In the genomic region with DNA sequence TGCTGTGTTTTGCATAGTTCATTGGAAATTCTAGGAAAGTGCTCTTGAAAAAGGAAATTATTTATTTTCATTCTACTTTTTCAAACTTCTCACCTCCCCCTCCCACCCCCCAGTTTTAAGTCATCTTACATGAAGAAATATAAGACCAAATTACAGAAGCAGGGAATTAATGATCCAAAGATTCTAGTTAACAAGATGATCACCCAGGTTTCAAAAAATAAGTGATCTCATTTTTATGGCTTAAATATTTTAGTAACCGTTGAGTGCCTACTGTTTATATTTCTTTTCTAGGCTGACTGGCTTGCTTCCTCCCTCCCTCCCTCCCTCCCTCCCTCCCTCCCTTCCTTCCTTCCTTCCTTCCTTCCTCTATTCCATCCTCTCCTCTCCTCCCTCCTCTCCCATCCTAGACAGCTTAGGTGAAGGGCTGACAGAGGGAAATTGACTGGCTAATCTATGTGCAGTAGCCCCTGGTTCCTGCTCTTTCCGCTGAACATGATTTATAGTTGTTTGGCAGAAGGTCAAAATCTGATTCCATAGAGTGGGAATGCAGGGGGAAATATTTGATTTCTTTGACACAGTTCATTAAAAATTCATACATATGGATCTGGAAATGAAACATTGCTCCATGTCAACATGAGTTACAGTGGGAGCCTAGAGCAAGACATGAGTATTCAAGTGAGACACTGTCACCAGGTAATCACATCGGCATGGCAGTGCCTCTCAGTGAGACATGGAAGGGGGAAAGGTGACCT, we compare ENCODE assay signal across 21 cellular contexts.
DNase-seq lines count a peak whose midpoint lies in the region; TF ChIP-seq lines count a peak whose summit lies in the region.
"Had no signal": no experiment of that assay in that cellular context is flagged by ENCODE, and none has a peak within 500 bp of the region (broad histone marks: within the 10 kb centered on the region; RNA-seq: fewer than 3 reads in every experiment).

No MANE protein-coding gene starts in this region.

- peak; percentile 64 to 78; a peak in 3 of 4 replicates for TF ChIP-seq EP300 in SK-N-SH (IDR thresholded peaks at IDR 0.05; ENCODE audit: borderline replicate concordance in 1 of 2, low read depth in 1 of 2, low read length in 1 of 2)

- TF ChIP-seq RAD21 in SK-N-SH (IDR thresholded peaks at IDR 0.05; ENCODE audit: low read length) = 0 out of 2 replicates have a peak, but pooled peaks have one; percentile 1

- no peak overlapping the region for H3K4me3 ChIP-seq in SK-N-SH (ENCODE audit: low read depth in 2 of 2, low read length in 1 of 2)
- no peak overlapping the region for H3K4me3 ChIP-seq in hepatocyte
- H3K4me3 ChIP-seq: MG63, spleen had no signal

- H3K4me2 ChIP-seq in SK-N-SH = no peak overlapping the region
- H3K4me2 ChIP-seq in hepatocyte = no peak overlapping the region

- TF ChIP-seq CTCF in SK-N-SH (IDR thresholded peaks at IDR 0.05) (no peak), nephron (IDR thresholded peaks at IDR 0.05; ENCODE audit: unreplicated experiment in 3 of 3) (no peak), hepatocyte (IDR thresholded peaks at IDR 0.05; ENCODE audit: poor library complexity) (no peak)

- H3K9me3 Mint-ChIP-seq in nephron = peaks cover under 1% of the 10 kb centered on the region
- H3K9me3 Mint-ChIP-seq: natural killer cell, T-cell had no signal

- H3K27me3 Mint-ChIP-seq in nephron (ENCODE audit: low read depth) = no peaks in the 10 kb centered on the region

- peak overlapping the region; percentile 87 to 90 (median 87) for H3K27ac Mint-ChIP-seq in nephron
- H3K27ac Mint-ChIP-seq: natural killer cell, T-cell had no signal

- H3K4me1 ChIP-seq in SK-N-SH (ENCODE audit: control insufficient read depth in 1 of 2, insufficient read depth in 2 of 2, low read depth in 1 of 2, low read length in 1 of 2) = peaks cover 37 to 59% of the 10 kb centered on the region in 2 experiments; a peak in 3 of 4 replicates
- H3K4me1 ChIP-seq in hepatocyte (ENCODE audit: insufficient read depth) = peaks cover 17% of the 10 kb centered on the region

- no peak overlapping the region for H2AFZ ChIP-seq in SK-N-SH (ENCODE audit: low read depth)
- H2AFZ ChIP-seq in hepatocyte = no peak overlapping the region

- 41% methylated on average over 3 of the region's 3 CpGs for WGBS in SK-N-SH (ENCODE audit: low lambda C conversion rate)
- WGBS in hepatocyte (ENCODE audit: low lambda C conversion rate, missing lambda C conversion rate) = 53% methylated on average over 3 of the region's 3 CpGs

- H3K4me3 Mint-ChIP-seq in nephron = no peak overlapping the region
- H3K4me3 Mint-ChIP-seq: natural killer cell, T-cell had no signal

- POLR2A ChIA-PET in SK-N-SH (lab: Yijun Ruan, JAX) = no interaction called here

- H3K36me3 Mint-ChIP-seq in nephron (ENCODE audit: low read depth) = peaks cover 17% of the 10 kb centered on the region
- H3K36me3 Mint-ChIP-seq: natural killer cell, T-cell had no signal

- peak; percentile 50 for DNase-seq in EL
- DNase-seq in NCI-H1105 (lab: John Stamatoyannopoulos, UW) = peak; percentile 12
- peak; percentile 32 for DNase-seq in SK-N-SH
- no peak for DNase-seq in central memory CD4-positive, alpha-beta T cell
- DNase-seq in COLO829 (ENCODE audit: low spot score) = no peak
- no peak for DNase-seq in hepatocyte (ENCODE audit: low spot score)
- DNase-seq: activated CD4-positive, alpha-beta T cell treated with anti-CD3 and anti-CD28 coated beads, Interleukin-2, amount 50 U/mL, for 4 hours; activated naive CD4-positive, alpha-beta T cell; activated T-cell treated with anti-CD3 and anti-CD28 coated beads for 4 hours; amygdala; effector memory CD4-positive, alpha-beta T cell; hippocampal formation; islet precursor cell; mesendoderm; MG63; natural killer cell; NCI-H187 treated with DMSO at 0.1 percent for 48 hours; posterior cingulate gyrus; spleen; T-cell had no signal

- H4K20me1 ChIP-seq in SK-N-SH (ENCODE audit: insufficient read depth) (peaks cover 3% of the 10 kb centered on the region; the same call in 1 of the 2 replicates), hepatocyte (ENCODE audit: insufficient read depth, poor library complexity, severe bottlenecking) (no peaks in the 10 kb centered on the region)

- H3K36me3 ChIP-seq in SK-N-SH (replicated peaks in 1 of 2; ENCODE audit: control insufficient read depth in 1 of 2, insufficient read depth in 2 of 2, low read length in 1 of 2) (no peaks in the 10 kb centered on the region), hepatocyte (replicated peaks; ENCODE audit: insufficient read depth, low read depth) (no peaks in the 10 kb centered on the region)
- H3K36me3 ChIP-seq: MG63, spleen had no signal

- H3K9me3 ChIP-seq in SK-N-SH (no peaks in the 10 kb centered on the region), hepatocyte (ENCODE audit: low read depth) (no peaks in the 10 kb centered on the region)
- H3K9me3 ChIP-seq: MG63, spleen had no signal

- H3F3A ChIP-seq in SK-N-SH (replicated peaks; ENCODE audit: insufficient read depth) = peaks cover 23% of the 10 kb centered on the region

- H3K27ac ChIP-seq in SK-N-SH (ENCODE audit: low read depth in 2 of 2, low read length in 1 of 2) (peak overlapping the region; percentile 17 to 99; a peak in 2 of 4 replicates), hepatocyte (no peak overlapping the region)
- H3K27ac ChIP-seq: spleen had no signal

- no peak overlapping the region for H3K9ac ChIP-seq in SK-N-SH

- H3K4me1 Mint-ChIP-seq in nephron = peaks cover 76% of the 10 kb centered on the region
- H3K4me1 Mint-ChIP-seq: natural killer cell, T-cell had no signal

- no peaks in the 10 kb centered on the region for H3K79me2 ChIP-seq in SK-N-SH (ENCODE audit: insufficient read depth)
- no peaks in the 10 kb centered on the region for H3K79me2 ChIP-seq in hepatocyte

- no peaks in the 10 kb centered on the region for H3K9me2 ChIP-seq in SK-N-SH
- H3K9me2 ChIP-seq in hepatocyte (replicated peaks; ENCODE audit: insufficient read depth) = no peaks in the 10 kb centered on the region

- H3K27me3 ChIP-seq in SK-N-SH (ENCODE audit: insufficient read depth) = no peaks in the 10 kb centered on the region
- no peaks in the 10 kb centered on the region for H3K27me3 ChIP-seq in hepatocyte
- H3K27me3 ChIP-seq: MG63, spleen had no signal

- CTCF ChIA-PET in SK-N-SH (lab: Yijun Ruan, JAX) = interaction anchor here (2.4 kb wide), 1 partner anchor 93 kb away, joined by 6 read pairs; no protein-coding TSS in a partner anchor

TF ChIP-seq in SK-N-SH, 30 proteins besides CTCF, POLR2A, EP300 and RAD21 (continues in another document):
- TF ChIP-seq GATA2 (CRISPR knock-in tag; IDR thresholded peaks at IDR 0.05) = peak; percentile 61
- no peak for TF ChIP-seq FOXJ3 (CRISPR knock-in tag; IDR thresholded peaks at IDR 0.05)
- peak; percentile 38; the same call in 1 of the 2 replicates for TF ChIP-seq FOSL2 (IDR thresholded peaks at IDR 0.05; ENCODE audit: borderline replicate concordance, low read depth)
- TF ChIP-seq TCF12 (IDR thresholded peaks at IDR 0.05) = peak; percentile 84
- TF ChIP-seq, protein P1, sequence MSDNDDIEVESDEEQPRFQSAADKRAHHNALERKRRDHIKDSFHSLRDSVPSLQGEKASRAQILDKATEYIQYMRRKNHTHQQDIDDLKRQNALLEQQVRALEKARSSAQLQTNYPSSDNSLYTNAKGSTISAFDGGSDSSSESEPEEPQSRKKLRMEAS (IDR thresholded peaks at IDR 0.05; ENCODE audit: low read depth) = no peak; the same call in 1 of the 2 replicates
- TF ChIP-seq RXRA (IDR thresholded peaks at IDR 0.05; ENCODE audit: borderline replicate concordance, low read depth) = no peak
- TF ChIP-seq NFIC (IDR thresholded peaks at IDR 0.05; ENCODE audit: borderline replicate concordance) = peak; percentile 95
- no peak for TF ChIP-seq FOXM1 (IDR thresholded peaks at IDR 0.05; ENCODE audit: low read depth)
- no peak for TF ChIP-seq EZH2phosphoT487 (IDR thresholded peaks at IDR 0.05; ENCODE audit: borderline replicate concordance, low read depth)
- TF ChIP-seq, protein P2, sequence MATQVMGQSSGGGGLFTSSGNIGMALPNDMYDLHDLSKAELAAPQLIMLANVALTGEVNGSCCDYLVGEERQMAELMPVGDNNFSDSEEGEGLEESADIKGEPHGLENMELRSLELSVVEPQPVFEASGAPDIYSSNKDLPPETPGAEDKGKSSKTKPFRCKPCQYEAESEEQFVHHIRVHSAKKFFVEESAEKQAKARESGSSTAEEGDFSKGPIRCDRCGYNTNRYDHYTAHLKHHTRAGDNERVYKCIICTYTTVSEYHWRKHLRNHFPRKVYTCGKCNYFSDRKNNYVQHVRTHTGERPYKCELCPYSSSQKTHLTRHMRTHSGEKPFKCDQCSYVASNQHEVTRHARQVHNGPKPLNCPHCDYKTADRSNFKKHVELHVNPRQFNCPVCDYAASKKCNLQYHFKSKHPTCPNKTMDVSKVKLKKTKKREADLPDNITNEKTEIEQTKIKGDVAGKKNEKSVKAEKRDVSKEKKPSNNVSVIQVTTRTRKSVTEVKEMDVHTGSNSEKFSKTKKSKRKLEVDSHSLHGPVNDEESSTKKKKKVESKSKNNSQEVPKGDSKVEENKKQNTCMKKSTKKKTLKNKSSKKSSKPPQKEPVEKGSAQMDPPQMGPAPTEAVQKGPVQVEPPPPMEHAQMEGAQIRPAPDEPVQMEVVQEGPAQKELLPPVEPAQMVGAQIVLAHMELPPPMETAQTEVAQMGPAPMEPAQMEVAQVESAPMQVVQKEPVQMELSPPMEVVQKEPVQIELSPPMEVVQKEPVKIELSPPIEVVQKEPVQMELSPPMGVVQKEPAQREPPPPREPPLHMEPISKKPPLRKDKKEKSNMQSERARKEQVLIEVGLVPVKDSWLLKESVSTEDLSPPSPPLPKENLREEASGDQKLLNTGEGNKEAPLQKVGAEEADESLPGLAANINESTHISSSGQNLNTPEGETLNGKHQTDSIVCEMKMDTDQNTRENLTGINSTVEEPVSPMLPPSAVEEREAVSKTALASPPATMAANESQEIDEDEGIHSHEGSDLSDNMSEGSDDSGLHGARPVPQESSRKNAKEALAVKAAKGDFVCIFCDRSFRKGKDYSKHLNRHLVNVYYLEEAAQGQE (IDR thresholded peaks at IDR 0.05; ENCODE audit: low read depth, low read length) = no peak
- TF ChIP-seq SIN3A (IDR thresholded peaks at IDR 0.05; ENCODE audit: borderline replicate concordance, low read depth, low read length) = peak; percentile 68; the same call in 1 of the 2 replicates
- TF ChIP-seq TEAD4 (IDR thresholded peaks at IDR 0.05; ENCODE audit: borderline replicate concordance, insufficient read depth) = peak; percentile 81
- peak; percentile 36; the same call in 1 of the 2 replicates for TF ChIP-seq POLR2AphosphoS5 (IDR thresholded peaks at IDR 0.05; ENCODE audit: low read depth, low read length)

Comparison
In these comparisons a context has a peak if more than half of its experiments do, and no peak if none do; other contexts are left out.
1. DNase-seq: peak in EL (single experiment), NCI-H1105 (single experiment) and SK-N-SH (single experiment); none in central memory CD4-positive, alpha-beta T cell (single experiment), COLO829 (single experiment) and hepatocyte (single experiment).